Comparison of ENCODE assay signal across 11 cellular contexts in genomic region chr14:93956514-93957332, GRCh38. TPM values are rescaled to one million over a fixed set of nuclear protein-coding genes. Genes with fewer than 3 reads are reported as not detected.
A peak's percentile ranks its signal among the peaks of the same experiment; 100 is the strongest.
DNase-seq lines count a peak whose midpoint lies in the region; ATAC-seq and TF ChIP-seq lines count a peak whose summit lies in the region.
"Had no signal": no experiment of that assay in that cellular context is flagged by ENCODE, and none has a peak within 500 bp of the region (broad histone marks: within the 10 kb centered on the region; RNA-seq: fewer than 3 reads in every experiment).

No MANE protein-coding gene starts in this region.

- CTCF ChIA-PET in activated CD8-positive, alpha-beta T cell treated with anti-CD3 and anti-CD28 coated beads, Interleukin-2, amount 10 ng/mL, durations not matched to agents 7 days and 5 days (lab: Charles Lee), result interaction anchor here (1.4 to 19.2 kb wide), 4 partner anchors 14 to 44 kb away, joined by 3 to 376 read pairs (median 28); partner anchors contain the start of gene CCDC197

- no peaks in the 10 kb centered on the region for H3K27me3 Mint-ChIP-seq in activated naive CD4-positive, alpha-beta T cell treated with anti-CD3 and anti-CD28 coated beads, Interleukin-2, amount 50 U/mL, for 24 hours
- no peaks in the 10 kb centered on the region for H3K27me3 Mint-ChIP-seq in activated CD8-positive, alpha-beta T cell treated with anti-CD3 and anti-CD28 coated beads, Interleukin-2, amount 10 ng/mL, durations not matched to agents 7 days and 5 days (ENCODE audit: low read depth)

- H3K36me3 ChIP-seq in transverse colon (no peaks in the 10 kb centered on the region), vagina (no peaks in the 10 kb centered on the region)

- H3K4me1 ChIP-seq in transverse colon (peaks cover 4 to 55% (median 34%) of the 10 kb centered on the region in 4 donors), vagina (peaks cover 17% of the 10 kb centered on the region)

- TF ChIP-seq EP300 in transverse colon (IDR thresholded peaks at IDR 0.05; ENCODE audit: low read depth), result no peak

- in situ Hi-C loops in transverse colon (cut with MboI; ENCODE audit: low pct_ligation_motif_present in 1 of 4, low pct_unique_long_range_greater_than_20kb in 1 of 4, low sequenced_read_pairs in 3 of 4), result no loop called here

- no peak for ATAC-seq in activated CD8-positive, alpha-beta T cell treated with anti-CD3 and anti-CD28 coated beads, Interleukin-2, amount 10 ng/mL, durations not matched to agents 7 days and 5 days
- ATAC-seq: body of pancreas had no signal

- peak overlapping the region; percentile 59 for H3K27ac Mint-ChIP-seq in activated naive CD4-positive, alpha-beta T cell treated with anti-CD3 and anti-CD28 coated beads, Interleukin-2, amount 50 U/mL, for 24 hours
- H3K27ac Mint-ChIP-seq in activated CD8-positive, alpha-beta T cell treated with anti-CD3 and anti-CD28 coated beads, Interleukin-2, amount 10 ng/mL, durations not matched to agents 7 days and 5 days, result peak overlapping the region; percentile 96

- H3K9me3 ChIP-seq in transverse colon (no peaks in the 10 kb centered on the region), vagina (no peaks in the 10 kb centered on the region)
- H3K9me3 ChIP-seq: body of pancreas had no signal

- peaks cover 77% of the 10 kb centered on the region for H3K4me1 Mint-ChIP-seq in activated naive CD4-positive, alpha-beta T cell treated with anti-CD3 and anti-CD28 coated beads, Interleukin-2, amount 50 U/mL, for 24 hours
- peaks cover 98% of the 10 kb centered on the region for H3K4me1 Mint-ChIP-seq in activated CD8-positive, alpha-beta T cell treated with anti-CD3 and anti-CD28 coated beads, Interleukin-2, amount 10 ng/mL, durations not matched to agents 7 days and 5 days (ENCODE audit: low read depth)

- no peaks in the 10 kb centered on the region for H3K27me3 ChIP-seq in transverse colon
- no peaks in the 10 kb centered on the region for H3K27me3 ChIP-seq in vagina
- H3K27me3 ChIP-seq: body of pancreas had no signal

- no peak for TF ChIP-seq CTCF in transverse colon (IDR thresholded peaks at IDR 0.05)
- TF ChIP-seq CTCF in vagina (IDR thresholded peaks at IDR 0.05), result no peak

- H3K27ac ChIP-seq in transverse colon (peak overlapping the region; percentile 70 to 87 (median 73)), vagina (no peak overlapping the region)
- H3K27ac ChIP-seq: body of pancreas had no signal

- H3K4me3 Mint-ChIP-seq in activated naive CD4-positive, alpha-beta T cell treated with anti-CD3 and anti-CD28 coated beads, Interleukin-2, amount 50 U/mL, for 24 hours, result peak overlapping the region; percentile 44
- H3K4me3 Mint-ChIP-seq in activated CD8-positive, alpha-beta T cell treated with anti-CD3 and anti-CD28 coated beads, Interleukin-2, amount 10 ng/mL, durations not matched to agents 7 days and 5 days, result peak overlapping the region; percentile 81

- H3K4me3 ChIP-seq in transverse colon (no peak overlapping the region), vagina (no peak overlapping the region)
- H3K4me3 ChIP-seq: body of pancreas had no signal

- intact Hi-C loops in transverse colon (cut with DNase I; ENCODE audit: low total_unique reads) (no loop called here), vagina (cut with DNase I) (no loop called here)

- POLR2A ChIA-PET in activated CD8-positive, alpha-beta T cell treated with anti-CD3 and anti-CD28 coated beads, Interleukin-2, amount 10 ng/mL, durations not matched to agents 7 days and 5 days (lab: Charles Lee), result interaction anchor here (1.0 to 11.2 kb wide), 2 partner anchors 10 to 18 kb away, joined by 3 to 303 read pairs; partner anchors contain the start of gene ASB2

- H3K36me3 Mint-ChIP-seq in activated naive CD4-positive, alpha-beta T cell treated with anti-CD3 and anti-CD28 coated beads, Interleukin-2, amount 50 U/mL, for 24 hours, result peaks cover 2% of the 10 kb centered on the region
- peaks cover 22% of the 10 kb centered on the region for H3K36me3 Mint-ChIP-seq in activated CD8-positive, alpha-beta T cell treated with anti-CD3 and anti-CD28 coated beads, Interleukin-2, amount 10 ng/mL, durations not matched to agents 7 days and 5 days (ENCODE audit: low read depth)

- DNase-seq in activated naive CD4-positive, alpha-beta T cell (lab: John Stamatoyannopoulos, UW), result no peak
- DNase-seq in activated CD8-positive, alpha-beta T cell treated with anti-CD3 and anti-CD28 coated beads, Interleukin-2, amount 10 ng/mL, durations not matched to agents 7 days and 5 days, result no peak
- DNase-seq in islet precursor cell (peak; percentile 79), transverse colon (peak; percentile 50), vagina (ENCODE audit: extremely low spot score in 2 of 2) (no peak), NCI-H1417 (lab: John Stamatoyannopoulos, UW) (no peak)
- no peak for DNase-seq in stimulated activated naive CD4-positive, alpha-beta T cell treated with Interleukin-2 at 50 U/mL for 16 hours (lab: John Stamatoyannopoulos, UW)
- DNase-seq: body of pancreas, foreskin melanocyte had no signal

- no peaks in the 10 kb centered on the region for H3K9me3 Mint-ChIP-seq in activated naive CD4-positive, alpha-beta T cell treated with anti-CD3 and anti-CD28 coated beads, Interleukin-2, amount 50 U/mL, for 24 hours
- no peaks in the 10 kb centered on the region for H3K9me3 Mint-ChIP-seq in activated CD8-positive, alpha-beta T cell treated with anti-CD3 and anti-CD28 coated beads, Interleukin-2, amount 10 ng/mL, durations not matched to agents 7 days and 5 days (ENCODE audit: insufficient read depth)

- TF ChIP-seq POLR2A in transverse colon (IDR thresholded peaks at IDR 0.05) (no peak), vagina (IDR thresholded peaks at IDR 0.05) (no peak)

- 24 to 52% methylated on average over 4 to 14 of the region's 14 CpGs for WGBS in transverse colon (ENCODE audit: low coverage in 1 of 2), 2 donors

RNA-seq across cellular contexts. Expression of gene ASB2, which starts 19.6 kb away (rescaled TPM):
- total RNA-seq in activated CD8-positive, alpha-beta T cell treated with anti-CD3 and anti-CD28 coated beads, Interleukin-2, amount 10 ng/mL, durations not matched to agents 7 days and 5 days, result 10 to 100 TPM; 15.8 to 17.0 TPM
- 10 to 100 TPM; 22.1 to 35.8 (median 27.9) TPM for total RNA-seq in transverse colon
- total RNA-seq in vagina, result 24.1 TPM
- total RNA-seq: NCI-H460 had no signal

RNA-seq across cellular contexts. Expression of gene FAM181A, which starts 29.6 kb away (rescaled TPM):
- total RNA-seq in activated CD8-positive, alpha-beta T cell treated with anti-CD3 and anti-CD28 coated beads, Interleukin-2, amount 10 ng/mL, durations not matched to agents 7 days and 5 days, result not detected
- total RNA-seq in transverse colon (not detected), vagina (not detected)
- total RNA-seq: body of pancreas, NCI-H460 had no signal

RNA-seq across cellular contexts. Expression of gene CCDC197, which starts 40.4 kb away (rescaled TPM):
- total RNA-seq in activated CD8-positive, alpha-beta T cell treated with anti-CD3 and anti-CD28 coated beads, Interleukin-2, amount 10 ng/mL, durations not matched to agents 7 days and 5 days, result not detected
- total RNA-seq in transverse colon, result not detected
- total RNA-seq in vagina, result not detected
- total RNA-seq: body of pancreas, NCI-H460 had no signal

Comparison
In these comparisons a context has a peak if more than half of its experiments do, and no peak if none do; other contexts are left out.
1. DNase-seq: peak in islet precursor cell (single experiment) and transverse colon (single experiment); none in activated naive CD4-positive, alpha-beta T cell (0 of 4), activated CD8-positive, alpha-beta T cell treated with anti-CD3 and anti-CD28 coated beads, Interleukin-2, amount 10 ng/mL, durations not matched to agents 7 days and 5 days (single experiment), vagina (0 of 2), NCI-H1417 (0 of 3) and stimulated activated naive CD4-positive, alpha-beta T cell treated with Interleukin-2 at 50 U/mL for 16 hours (single experiment).